In genomic region chr17:78504156-78504925, GRCh38 we compare ENCODE assay signal across 24 cellular contexts.
"Had no signal": no experiment of that assay in that cellular context is flagged by ENCODE, and none has a peak within 500 bp of the region (broad histone marks: within the 10 kb centered on the region; RNA-seq: fewer than 3 reads in every experiment).

No MANE protein-coding gene starts in this region.

- H3K9ac ChIP-seq: KMS-11 had no signal

- H3K27ac ChIP-seq: brain microvascular endothelial cell, KMS-11, VCaP had no signal

- DNase-seq: activated B cell treated with CpG ODN at 0.5 μM for 24 hours; activated CD4-positive, alpha-beta T cell treated with anti-CD3 and anti-CD28 coated beads for 48 hours; activated CD4-positive, alpha-beta T cell treated with anti-CD3 and anti-CD28 coated beads, Interleukin-2, amount 50 U/mL, for 48 hours; activated CD4-positive, CD25-positive, alpha-beta regulatory T cell treated with anti-CD3 and anti-CD28 coated beads, Interleukin-2, amount 50 U/mL, for 72 hours; activated CD8-positive, alpha-beta T cell treated with anti-CD3 and anti-CD28 coated beads, Interleukin-2, amount 10 ng/mL, durations not matched to agents 7 days and 5 days; activated gamma-delta T cell; activated naive CD4-positive, alpha-beta T cell treated with anti-CD3 and anti-CD28 coated beads for 36 hours; activated T-cell treated with anti-CD3 and anti-CD28 coated beads, Interleukin-2, amount 50 U/mL, for 24 hours; anterior cingulate cortex; brain microvascular endothelial cell; central memory CD4-positive, alpha-beta T cell; MM.1S; NCI-H2081; NCI-H2171 treated with DMSO at 0.1 percent for 48 hours; NCI-H2227 treated with DMSO at 0.1 percent for 48 hours; NCI-H446; NCI-H526 treated with DMSO at 0.1 percent for 48 hours; OCI-M1; SW 1271; T-helper 1 cell; T-helper 2 cell; T-helper 9 cell had no signal

- H3K36me3 ChIP-seq: brain microvascular endothelial cell had no signal
